In the genomic region with DNA sequence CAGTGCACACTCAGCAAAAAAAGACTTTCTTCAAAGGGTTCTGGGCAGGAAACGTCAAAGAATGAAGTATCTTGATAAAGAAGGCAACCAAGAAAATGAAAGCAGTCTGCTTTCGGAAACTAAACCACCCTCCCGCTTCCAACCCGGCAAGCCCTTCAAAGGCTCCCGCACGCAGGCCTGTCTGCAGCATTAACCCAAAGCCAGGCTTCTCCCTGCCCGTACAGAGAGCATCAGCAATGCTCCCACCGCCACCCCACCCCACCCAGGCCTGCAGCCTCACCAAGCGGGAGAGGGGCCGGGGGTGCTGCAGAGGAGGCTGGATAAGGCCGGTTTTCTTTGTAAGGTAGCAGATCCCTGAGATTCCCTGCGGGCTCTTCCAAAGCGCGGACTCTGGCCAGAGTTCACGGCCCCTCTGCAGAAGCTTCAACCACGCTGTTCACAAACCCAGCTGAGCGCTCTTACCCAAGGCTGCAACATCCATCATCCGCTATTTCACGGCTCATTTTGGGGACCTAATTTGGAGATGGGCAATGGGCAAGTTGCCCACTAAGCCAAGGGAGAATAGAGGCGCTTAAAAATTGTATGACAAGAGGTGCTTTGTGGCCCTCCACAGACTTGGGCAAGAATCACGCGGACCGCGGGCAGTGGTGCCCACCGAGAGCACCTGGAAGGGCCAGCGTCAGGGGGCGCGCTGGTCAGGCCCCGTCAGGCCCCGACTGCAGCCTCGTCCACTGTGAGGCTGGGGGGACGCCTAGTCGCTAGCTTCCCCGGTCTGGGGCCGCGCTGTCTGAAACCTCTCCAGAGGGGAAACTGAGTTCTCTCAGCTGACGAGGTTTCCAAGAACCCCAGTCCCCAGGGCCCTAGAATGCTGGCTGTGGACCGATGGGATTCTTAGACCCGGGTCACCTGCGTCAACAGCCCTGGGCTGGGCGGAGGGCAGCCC, we compare ENCODE assay signal across 10 cellular contexts.
DNase-seq lines count a peak whose midpoint lies in the region; ATAC-seq and TF ChIP-seq lines count a peak whose summit lies in the region.
"Had no signal": no experiment of that assay in that cellular context is flagged by ENCODE, and none has a peak within 500 bp of the region (broad histone marks: within the 10 kb centered on the region; RNA-seq: fewer than 3 reads in every experiment).

No MANE protein-coding gene starts in this region.

- CTCF ChIA-PET in CD4-positive, alpha-beta memory T cell (lab: Charles Lee; ENCODE audit: partially characterized antibody), result interaction anchor here (1.0 to 2.3 kb wide), 3 partner anchors 21 to 225 kb away, joined by 3 to 8 read pairs (median 3); a partner anchor contains a TSS

- H3K9ac ChIP-seq in H9 (ENCODE audit: extremely low read depth, insufficient read length, low read length), result no peak overlapping the region

- H3K4me2 ChIP-seq in H9 (ENCODE audit: insufficient read depth, insufficient read length, low read length), result no peak overlapping the region

- H3K14ac ChIP-seq in H9 (ENCODE audit: insufficient read depth, low read length), result no peak overlapping the region; the same call in 1 of the 2 replicates

- no peak overlapping the region for H4K8ac ChIP-seq in H9 (replicated peaks; ENCODE audit: insufficient read length, low read depth, low read length)

- H3K9me3 ChIP-seq in CD4-positive, alpha-beta memory T cell (ENCODE audit: control insufficient read depth in 1 of 2, low read length in 2 of 2), result no peaks in the 10 kb centered on the region
- H3K9me3 ChIP-seq in mucosa of descending colon, result no peaks in the 10 kb centered on the region
- no peaks in the 10 kb centered on the region for H3K9me3 ChIP-seq in H9 (ENCODE audit: control insufficient read depth, low read depth, low read length)
- H3K9me3 ChIP-seq: adrenal gland had no signal

- H2AFZ ChIP-seq in H9 (ENCODE audit: low read length), result no peak overlapping the region

- no peak overlapping the region for H2BK5ac ChIP-seq in H9 (ENCODE audit: insufficient read length, low read length)

- peak overlapping the region; percentile 12 to 45 for H3K4me3 ChIP-seq in CD4-positive, alpha-beta memory T cell (ENCODE audit: low read length in 2 of 2)
- no peak overlapping the region for H3K4me3 ChIP-seq in mucosa of descending colon
- H3K4me3 ChIP-seq: adrenal gland had no signal

- H3K56ac ChIP-seq in H9 (ENCODE audit: insufficient read length, low read depth, low read length), result no peak overlapping the region

- H2BK20ac ChIP-seq in H9 (ENCODE audit: low read depth, low read length, poor library complexity, severe bottlenecking), result no peak overlapping the region

- WGBS in H9 (ENCODE audit: extremely low coverage, insufficient read length, low lambda C conversion rate), result no CpG with 5 or more reads among the region's 41 CpGs

- intact Hi-C loops in CD4-positive, alpha-beta memory T cell (cut with micrococcal nuclease), result loop anchor here (1.0 to 2.0 kb wide), 3 partner anchors 21 to 224 kb away; no protein-coding TSS in a partner anchor
- intact Hi-C loops in mucosa of descending colon (cut with DNase I, micrococcal nuclease), result no loop called here

- no peak overlapping the region for H3K18ac ChIP-seq in H9 (ENCODE audit: insufficient read length, low read depth, low read length)

- peak overlapping the region; percentile 82 to 95 (median 88) for H3K4me3 Mint-ChIP-seq in CD4-positive, alpha-beta memory T cell
- H3K4me3 Mint-ChIP-seq in H9, result no peak overlapping the region

- H4K20me1 ChIP-seq in H9 (ENCODE audit: control insufficient read depth, insufficient read depth, insufficient read length), result no peaks in the 10 kb centered on the region

- peaks cover 0 to 4% of the 10 kb centered on the region in 2 donors for H3K36me3 Mint-ChIP-seq in CD4-positive, alpha-beta memory T cell
- H3K36me3 Mint-ChIP-seq in H9 (ENCODE audit: insufficient read depth in 1 of 3, low read depth in 3 of 3), result peaks cover 0 to under 1% (median 0%) of the 10 kb centered on the region in 3 experiments; a peak in 1 of 7 replicates
- H3K36me3 Mint-ChIP-seq: IgD-negative memory B cell had no signal

- H3T11ph ChIP-seq in H9 (ENCODE audit: low read length), result no peak overlapping the region

- no peak overlapping the region for H3K23ac ChIP-seq in H9 (ENCODE audit: insufficient read length, low read depth, low read length)

- no peaks in the 10 kb centered on the region for H3K23me2 ChIP-seq in H9 (ENCODE audit: insufficient read length, low read depth, low read length, poor library complexity, severe bottlenecking)

- H3K27me3 ChIP-seq in CD4-positive, alpha-beta memory T cell (ENCODE audit: insufficient read depth, low read length), result no peaks in the 10 kb centered on the region
- no peaks in the 10 kb centered on the region for H3K27me3 ChIP-seq in H9 (ENCODE audit: insufficient read depth, low read length)
- H3K27me3 ChIP-seq: adrenal gland had no signal

- POLR2A ChIA-PET in CD4-positive, alpha-beta memory T cell (lab: Charles Lee; ENCODE audit: partially characterized antibody), result interaction anchor here (0.6 to 4.5 kb wide), 7 partner anchors 16 to 226 kb away, joined by 3 to 21 read pairs (median 8); a partner anchor contains a TSS

- no peaks in the 10 kb centered on the region for H3K36me3 ChIP-seq in CD4-positive, alpha-beta memory T cell (ENCODE audit: insufficient read depth, low read length)
- no peaks in the 10 kb centered on the region for H3K36me3 ChIP-seq in mucosa of descending colon (ENCODE audit: low read depth)
- H3K36me3 ChIP-seq: adrenal gland had no signal

- H2BK120ac ChIP-seq in H9 (ENCODE audit: low read depth, low read length, poor library complexity, severe bottlenecking), result no peak overlapping the region

- TF ChIP-seq CTCF in mucosa of descending colon (IDR thresholded peaks at IDR 0.05), result no peak
- TF ChIP-seq CTCF in H9 (conservative IDR thresholded peaks at IDR 0.05), result no peak

- H4K5ac ChIP-seq in H9 (ENCODE audit: insufficient read length, low read depth, low read length), result no peak overlapping the region

- no peak overlapping the region for H2BK12ac ChIP-seq in H9 (ENCODE audit: insufficient read length, low read depth, low read length)

- no peak overlapping the region for H2BK15ac ChIP-seq in H9 (ENCODE audit: low read depth, low read length)

- H3K79me1 ChIP-seq in H9 (ENCODE audit: insufficient read depth, low read depth, low read length, poor library complexity, severe bottlenecking), result no peaks in the 10 kb centered on the region

- no peak overlapping the region for H3K4ac ChIP-seq in H9 (ENCODE audit: low read depth, low read length)

- ATAC-seq in HG02938 (IDR thresholded peaks at IDR 0.05; ENCODE audit: unreplicated experiment), result peak; percentile 64
- ATAC-seq in mucosa of descending colon, result no peak

- no peaks in the 10 kb centered on the region for H3K79me2 ChIP-seq in H9 (ENCODE audit: insufficient read depth, low read length)

- H3K27ac ChIP-seq in CD4-positive, alpha-beta memory T cell (ENCODE audit: low read depth, low read length), result peak overlapping the region; percentile 61
- H3K27ac ChIP-seq in H9 (ENCODE audit: insufficient read length, low read depth, low read length), result no peak overlapping the region
- H3K27ac ChIP-seq: adrenal gland had no signal

- H2AK5ac ChIP-seq in H9 (ENCODE audit: insufficient read length, low read length), result no peak overlapping the region

- no peaks in the 10 kb centered on the region for H3K9me3 Mint-ChIP-seq in CD4-positive, alpha-beta memory T cell
- H3K9me3 Mint-ChIP-seq in H9, result peaks cover 0 to under 1% of the 10 kb centered on the region in 2 experiments; a peak in 2 of 5 replicates
- H3K9me3 Mint-ChIP-seq: IgD-negative memory B cell had no signal

- no peaks in the 10 kb centered on the region for H3K27me3 Mint-ChIP-seq in CD4-positive, alpha-beta memory T cell
- no peaks in the 10 kb centered on the region for H3K27me3 Mint-ChIP-seq in H9 (ENCODE audit: low read depth)

- H3K4me1 Mint-ChIP-seq in CD4-positive, alpha-beta memory T cell, result peaks cover 21 to 47% (median 32%) of the 10 kb centered on the region in 4 donors
- H3K4me1 Mint-ChIP-seq in H9, result peaks cover 7 to 11% of the 10 kb centered on the region in 2 experiments; a peak in 3 of 4 replicates

- DNase-seq in CD4-positive, alpha-beta memory T cell, result peak; percentile 65 to 80 (median 74)
- peak; percentile 50 for DNase-seq in activated T-cell treated with anti-CD3 and anti-CD28 coated beads, Interleukin-2, amount 50 U/mL, for 1 hour
- peak in 2 of 3 donors; percentile 52 to 60 for DNase-seq in mucosa of descending colon
- DNase-seq in SIG-M5 treated with dmso at 0.1 percent for 504 hours (lab: John Stamatoyannopoulos, UW; ENCODE audit: unreplicated experiment), result no peak
- no peak for DNase-seq in H9
- DNase-seq in GOT3 (lab: John Stamatoyannopoulos, UW), result no peak
- DNase-seq in NOMO-1 treated with DMSO at 0.1 percent for 48 hours (lab: John Stamatoyannopoulos, UW; ENCODE audit: unreplicated experiment), result no peak

- peaks cover 37% of the 10 kb centered on the region for H3K4me1 ChIP-seq in CD4-positive, alpha-beta memory T cell (ENCODE audit: insufficient read depth, low read length)
- H3K4me1 ChIP-seq in mucosa of descending colon (ENCODE audit: low read depth), result peaks cover 26% of the 10 kb centered on the region
- H3K4me1 ChIP-seq in H9 (ENCODE audit: insufficient read depth, low read length), result no peaks in the 10 kb centered on the region

- H3K27ac Mint-ChIP-seq in CD4-positive, alpha-beta memory T cell, result peak overlapping the region; percentile 94 to 98 (median 96)
- peak overlapping the region in 1 of 3 experiments; percentile 27; a peak in 1 of 7 replicates for H3K27ac Mint-ChIP-seq in H9

- no peak overlapping the region for H4K91ac ChIP-seq in H9 (ENCODE audit: insufficient read length, low read depth, low read length)

Comparison
In these comparisons a context has a peak if more than half of its experiments do, and no peak if none do; other contexts are left out.
1. DNase-seq: peak in CD4-positive, alpha-beta memory T cell (5 of 5), activated T-cell treated with anti-CD3 and anti-CD28 coated beads, Interleukin-2, amount 50 U/mL, for 1 hour (single experiment) and mucosa of descending colon (2 of 3); none in SIG-M5 treated with dmso at 0.1 percent for 504 hours (single experiment), H9 (single experiment), GOT3 (single experiment) and NOMO-1 treated with DMSO at 0.1 percent for 48 hours (single experiment).
2. H3K4me3 Mint-ChIP-seq: peak in CD4-positive, alpha-beta memory T cell (8 of 8); none in H9 (0 of 2).